1 cellular context compared by ENCODE assay signal in the genomic region with DNA sequence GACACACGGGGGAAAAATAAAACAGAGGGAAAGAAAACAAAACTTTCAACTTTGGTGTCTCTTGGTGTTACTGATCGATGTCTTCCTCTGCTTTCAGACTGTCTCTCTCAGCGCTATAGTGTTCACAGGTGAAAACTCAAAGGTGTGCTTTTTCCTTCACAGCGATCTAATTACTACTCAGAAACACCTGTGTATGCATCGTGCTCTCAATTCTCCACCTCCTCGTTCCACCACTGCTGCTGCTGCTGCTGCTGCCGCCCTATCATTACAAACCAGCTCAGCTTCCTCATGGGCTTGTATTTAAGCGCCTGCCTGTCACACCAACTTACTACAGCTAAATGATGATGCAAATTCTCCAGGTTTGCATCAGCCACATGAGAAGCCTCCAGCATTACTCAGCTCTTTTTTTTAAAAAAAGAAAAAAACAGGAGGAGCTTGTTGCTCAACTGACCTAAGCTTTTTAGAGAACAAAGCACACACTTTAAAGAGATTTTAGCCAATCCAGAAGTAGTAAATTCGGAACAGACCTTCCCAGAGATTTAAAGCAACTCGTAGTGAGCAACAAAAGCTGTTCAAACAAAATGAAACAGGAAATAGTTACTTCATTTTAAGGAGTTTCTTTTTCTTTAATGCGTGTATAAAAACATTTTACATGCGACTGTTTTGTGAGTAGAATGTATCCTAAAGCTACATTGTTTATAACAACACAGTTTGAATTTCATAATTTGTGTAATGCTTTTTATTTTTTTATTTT.
TF ChIP-seq lines count a peak whose summit lies in the region.

A gene (minus strand): TSS at position 274 of the 754 bp plus-strand sequence. CDS start 280 bp downstream, outside the sequence.

TF ChIP-seq in SK-N-SH treated with all-trans-retinoic acid at 6 μM for 48 hours, 23 proteins besides CTCF, POLR2A, EP300 and RAD21 (continued from another document):
- TF ChIP-seq, protein P1, sequence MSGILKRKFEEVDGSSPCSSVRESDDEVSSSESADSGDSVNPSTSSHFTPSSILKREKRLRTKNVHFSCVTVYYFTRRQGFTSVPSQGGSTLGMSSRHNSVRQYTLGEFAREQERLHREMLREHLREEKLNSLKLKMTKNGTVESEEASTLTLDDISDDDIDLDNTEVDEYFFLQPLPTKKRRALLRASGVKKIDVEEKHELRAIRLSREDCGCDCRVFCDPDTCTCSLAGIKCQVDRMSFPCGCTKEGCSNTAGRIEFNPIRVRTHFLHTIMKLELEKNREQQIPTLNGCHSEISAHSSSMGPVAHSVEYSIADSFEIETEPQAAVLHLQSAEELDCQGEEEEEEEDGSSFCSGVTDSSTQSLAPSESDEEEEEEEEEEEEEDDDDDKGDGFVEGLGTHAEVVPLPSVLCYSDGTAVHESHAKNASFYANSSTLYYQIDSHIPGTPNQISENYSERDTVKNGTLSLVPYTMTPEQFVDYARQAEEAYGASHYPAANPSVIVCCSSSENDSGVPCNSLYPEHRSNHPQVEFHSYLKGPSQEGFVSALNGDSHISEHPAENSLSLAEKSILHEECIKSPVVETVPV (CRISPR knock-in tag; IDR thresholded peaks at IDR 0.05): no peak
- TF ChIP-seq ZC3H10 (CRISPR knock-in tag; IDR thresholded peaks at IDR 0.05): no peak
- TF ChIP-seq, protein P2, sequence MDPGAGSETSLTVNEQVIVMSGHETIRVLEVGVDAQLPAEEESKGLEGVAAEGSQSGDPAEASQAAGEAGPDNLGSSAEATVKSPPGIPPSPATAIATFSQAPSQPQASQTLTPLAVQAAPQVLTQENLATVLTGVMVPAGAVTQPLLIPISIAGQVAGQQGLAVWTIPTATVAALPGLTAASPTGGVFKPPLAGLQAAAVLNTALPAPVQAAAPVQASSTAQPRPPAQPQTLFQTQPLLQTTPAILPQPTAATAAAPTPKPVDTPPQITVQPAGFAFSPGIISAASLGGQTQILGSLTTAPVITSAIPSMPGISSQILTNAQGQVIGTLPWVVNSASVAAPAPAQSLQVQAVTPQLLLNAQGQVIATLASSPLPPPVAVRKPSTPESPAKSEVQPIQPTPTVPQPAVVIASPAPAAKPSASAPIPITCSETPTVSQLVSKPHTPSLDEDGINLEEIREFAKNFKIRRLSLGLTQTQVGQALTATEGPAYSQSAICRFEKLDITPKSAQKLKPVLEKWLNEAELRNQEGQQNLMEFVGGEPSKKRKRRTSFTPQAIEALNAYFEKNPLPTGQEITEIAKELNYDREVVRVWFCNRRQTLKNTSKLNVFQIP (CRISPR knock-in tag; IDR thresholded peaks at IDR 0.05; ENCODE audit: borderline replicate concordance, low read depth): no peak; the same call in 1 of the 2 replicates
- TF ChIP-seq BACH2 (CRISPR knock-in tag; IDR thresholded peaks at IDR 0.05; ENCODE audit: borderline replicate concordance): no peak; the same call in 1 of the 2 replicates
